In the genomic region with DNA sequence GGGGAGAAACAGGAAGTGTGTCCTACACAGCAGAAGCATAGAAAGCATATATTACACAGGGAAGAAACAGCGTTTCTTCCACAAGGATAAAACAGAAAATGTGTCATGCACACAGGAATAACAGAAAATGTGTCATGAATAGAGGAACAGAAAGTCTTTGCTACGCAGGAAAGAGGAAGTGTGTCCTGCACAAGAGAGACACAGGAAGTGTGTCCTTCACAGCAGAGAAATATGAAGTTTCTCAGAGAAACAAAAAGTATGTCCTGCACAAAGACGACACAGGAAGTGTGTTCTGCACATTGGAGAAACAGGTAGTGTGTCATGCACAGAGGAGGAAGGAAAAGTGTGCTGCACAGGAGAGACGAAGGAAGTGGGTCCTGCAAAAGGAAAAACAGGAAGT, we compare ENCODE assay signal across 15 cellular contexts.
"Had no signal": no experiment of that assay in that cellular context is flagged by ENCODE, and none has a peak within 500 bp of the region (broad histone marks: within the 10 kb centered on the region; RNA-seq: fewer than 3 reads in every experiment).

No MANE protein-coding gene starts in this region.

- H3K4me1 ChIP-seq: colonic mucosa, left ventricle myocardium inferior, transverse colon had no signal

- H3K27me3 ChIP-seq: colonic mucosa, transverse colon had no signal

- H3K4me3 ChIP-seq: colonic mucosa, left ventricle myocardium inferior, transverse colon had no signal

- DNase-seq: activated CD4-positive, alpha-beta T cell treated with anti-CD3 and anti-CD28 coated beads for 48 hours; activated gamma-delta T cell treated with Interleukin-2 at 50 U/mL for 16 hours; activated T-cell treated with anti-CD3 and anti-CD28 coated beads, Interleukin-2, amount 50 U/mL, for 48 hours; amniotic stem cell; central memory CD4-positive, alpha-beta T cell; colonic mucosa; foreskin fibroblast; hypothalamus; kidney; left ventricle myocardium inferior; stimulated activated CD4-positive, alpha-beta T cell treated with anti-CD3 and anti-CD28 coated beads, Interleukin-2, amount 100 ng/mL, for 48 hours; stimulated activated naive B cell treated with anti-CD40 and anti-IgM and Interleukin-4, amounts not matched to agents 10 μg/mL and 1 μg/mL and 100 μg/mL, for 72 hours; transverse colon; WERI-Rb-1 had no signal

- ATAC-seq: natural killer cell treated with Interleukin-12 subunit alpha and Interleukin-12 subunit beta and Interleukin-15 and Interleukin-18, amount 100 ng/mL, for 72 hours had no signal

- H3K9me3 ChIP-seq: colonic mucosa, transverse colon had no signal

- H3K36me3 ChIP-seq: colonic mucosa, left ventricle myocardium inferior, transverse colon, WERI-Rb-1 had no signal

- H3K27ac ChIP-seq: colonic mucosa, left ventricle myocardium inferior, transverse colon, WERI-Rb-1 had no signal
